Comparison of ENCODE assay signal across 8 cellular contexts in the genomic region with DNA sequence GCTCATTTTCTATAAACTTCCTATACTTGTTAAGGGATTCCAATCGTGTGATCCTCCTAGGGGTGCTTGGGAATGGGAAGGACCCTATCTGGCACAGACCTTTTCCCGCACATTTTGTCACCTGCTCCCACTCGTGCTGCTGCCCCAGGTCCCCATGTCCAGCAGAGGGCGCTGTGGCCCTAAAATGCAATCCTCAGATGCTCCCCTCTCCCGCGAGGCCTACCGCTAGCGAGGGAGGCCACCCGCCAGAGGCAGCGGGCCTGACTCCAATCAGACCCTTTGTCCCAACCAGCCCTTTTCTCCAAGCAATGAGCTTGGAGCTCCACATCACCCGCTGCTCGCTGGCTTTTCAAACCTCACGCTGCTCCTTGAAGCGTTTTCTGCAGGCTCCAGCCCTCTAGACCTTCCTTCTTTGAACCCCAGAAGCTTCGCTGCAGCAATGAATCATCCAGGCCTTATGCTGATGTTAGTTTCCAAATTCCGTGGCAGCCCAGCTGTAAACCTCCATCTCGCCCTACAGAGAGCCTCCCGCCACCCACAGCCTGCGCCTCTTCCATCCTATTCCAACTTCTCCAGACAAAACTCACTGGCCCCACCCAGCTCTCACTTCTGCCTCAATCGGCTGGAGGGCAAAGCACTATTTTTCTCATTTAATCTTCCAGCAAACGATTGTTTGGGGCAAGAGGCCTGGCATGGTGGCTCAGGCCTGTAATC. TPM values are rescaled to one million over a fixed set of nuclear protein-coding genes. Genes with fewer than 3 reads are reported as not detected.
DNase-seq lines count a peak whose midpoint lies in the region; ATAC-seq and TF ChIP-seq lines count a peak whose summit lies in the region.

No MANE protein-coding gene starts in this region.

- in situ Hi-C loops in Panc1 (cut with HindIII; ENCODE audit: low pct_unique_long_range_greater_than_20kb, low sequenced_read_pairs): no loop called here

- H3K4me2 ChIP-seq in DND-41 (ENCODE audit: insufficient read depth, low read length): no peak overlapping the region

- H3K4me3 ChIP-seq in DND-41 (ENCODE audit: low read depth in 1 of 2, low read length in 2 of 2) (no peak overlapping the region), Panc1 (ENCODE audit: low read depth in 2 of 2, low read length in 2 of 2) (peak overlapping the region in 1 of 2 experiments; percentile 27; a peak in 2 of 4 replicates)

- no peaks in the 10 kb centered on the region for H3K36me3 ChIP-seq in DND-41 (ENCODE audit: insufficient read depth, low read length)
- no peaks in the 10 kb centered on the region for H3K36me3 ChIP-seq in Panc1 (ENCODE audit: control insufficient read depth, insufficient read depth, low read length)

- H3K9me3 Mint-ChIP-seq in activated T-cell treated with anti-CD3 and anti-CD28 coated beads, Interleukin-2, amount 50 U/mL, for 4 hours: no peaks in the 10 kb centered on the region
- H3K9me3 Mint-ChIP-seq in natural killer cell: no peaks in the 10 kb centered on the region
- H3K9me3 Mint-ChIP-seq in stimulated activated memory B cell treated with anti-CD40 and anti-IgM and Interleukin-4, amounts not matched to agents 10 μg/mL and 1 μg/mL and 100 μg/mL, for 72 hours: no peaks in the 10 kb centered on the region

- no peak overlapping the region for H3K27ac ChIP-seq in DND-41 (ENCODE audit: low read length)
- H3K27ac ChIP-seq in Panc1 (ENCODE audit: low read length): peak overlapping the region; percentile 86

- no peak overlapping the region for H3K9ac ChIP-seq in DND-41 (ENCODE audit: low read depth, low read length)

- DNase-seq in DND-41: peak; percentile 81
- peak; percentile 83 for DNase-seq in LHCN-M2 (ENCODE audit: low read depth)
- DNase-seq in Panc1 (ENCODE audit: low read depth, low spot score): no peak
- peak; percentile 84 for DNase-seq in activated T-cell treated with anti-CD3 and anti-CD28 coated beads, Interleukin-2, amount 50 U/mL, for 4 hours
- DNase-seq in fibroblast of gingiva (ENCODE audit: low read depth): peak; percentile 78
- DNase-seq in natural killer cell: peak; percentile 82

- no peak overlapping the region for H3K4me3 Mint-ChIP-seq in activated T-cell treated with anti-CD3 and anti-CD28 coated beads, Interleukin-2, amount 50 U/mL, for 4 hours
- H3K4me3 Mint-ChIP-seq in natural killer cell: no peak overlapping the region
- peak overlapping the region; percentile 14 for H3K4me3 Mint-ChIP-seq in stimulated activated memory B cell treated with anti-CD40 and anti-IgM and Interleukin-4, amounts not matched to agents 10 μg/mL and 1 μg/mL and 100 μg/mL, for 72 hours

- peak; percentile 90 for TF ChIP-seq CTCF in DND-41 (IDR thresholded peaks at IDR 0.05; ENCODE audit: borderline replicate concordance, extremely low read depth, low read length, poor library complexity, severe bottlenecking)
- peak; percentile 88 for TF ChIP-seq CTCF in Panc1 (IDR thresholded peaks at IDR 0.05)
- TF ChIP-seq CTCF in natural killer cell (IDR thresholded peaks at IDR 0.05): peak; percentile 94

- H3K9me3 ChIP-seq in DND-41 (ENCODE audit: insufficient read depth, low read length, severe bottlenecking) (no peaks in the 10 kb centered on the region), Panc1 (ENCODE audit: control insufficient read depth, insufficient read depth, low read depth, low read length) (no peaks in the 10 kb centered on the region)

- intact Hi-C loops in Panc1 (cut with micrococcal nuclease; ENCODE audit: unreplicated experiment): loop anchor here (2.0 kb wide), 1 partner anchor 101 kb away; no protein-coding TSS in a partner anchor
- intact Hi-C loops in natural killer cell (cut with micrococcal nuclease): loop anchor here (1.0 to 2.0 kb wide), 3 partner anchors 103 to 332 kb away; no protein-coding TSS in a partner anchor

- no peak overlapping the region for H3K27ac Mint-ChIP-seq in natural killer cell
- H3K27ac Mint-ChIP-seq in stimulated activated memory B cell treated with anti-CD40 and anti-IgM and Interleukin-4, amounts not matched to agents 10 μg/mL and 1 μg/mL and 100 μg/mL, for 72 hours: no peak overlapping the region

- H3K27me3 Mint-ChIP-seq in activated T-cell treated with anti-CD3 and anti-CD28 coated beads, Interleukin-2, amount 50 U/mL, for 4 hours (ENCODE audit: low read depth): no peaks in the 10 kb centered on the region
- H3K27me3 Mint-ChIP-seq in natural killer cell (ENCODE audit: low read depth in 2 of 2): peaks cover 6% of the 10 kb centered on the region in 2 donors
- H3K27me3 Mint-ChIP-seq in stimulated activated memory B cell treated with anti-CD40 and anti-IgM and Interleukin-4, amounts not matched to agents 10 μg/mL and 1 μg/mL and 100 μg/mL, for 72 hours: peaks cover 5% of the 10 kb centered on the region

- no peaks in the 10 kb centered on the region for H4K20me1 ChIP-seq in DND-41 (ENCODE audit: insufficient read depth, low read length)

- no peaks in the 10 kb centered on the region for H3K36me3 Mint-ChIP-seq in activated T-cell treated with anti-CD3 and anti-CD28 coated beads, Interleukin-2, amount 50 U/mL, for 4 hours (ENCODE audit: insufficient read depth)
- H3K36me3 Mint-ChIP-seq in natural killer cell: no peaks in the 10 kb centered on the region
- H3K36me3 Mint-ChIP-seq in stimulated activated memory B cell treated with anti-CD40 and anti-IgM and Interleukin-4, amounts not matched to agents 10 μg/mL and 1 μg/mL and 100 μg/mL, for 72 hours: no peaks in the 10 kb centered on the region

- POLR2A ChIA-PET in Panc1 (lab: Charles Lee): interaction anchor here (0.7 kb wide), 1 partner anchor 40 kb away, joined by 3 read pairs; no protein-coding TSS in a partner anchor

- H3K79me2 ChIP-seq in DND-41 (ENCODE audit: insufficient read depth, low read length): no peaks in the 10 kb centered on the region

- ATAC-seq in DND-41 (ENCODE audit: insufficient read depth, low read depth) (peak; percentile 97), Panc1 (peak; percentile 96), natural killer cell (peak; percentile 83 to 97 (median 95)), HG02884 (IDR thresholded peaks at IDR 0.05; ENCODE audit: unreplicated experiment) (no peak)
- ATAC-seq in activated T-cell treated with anti-CD3 and anti-CD28 coated beads, Interleukin-2, amount 50 U/mL, for 4 hours: peak; percentile 96 to 97
- peak; percentile 91 for ATAC-seq in stimulated activated memory B cell treated with anti-CD40 and anti-IgM and Interleukin-4, amounts not matched to agents 10 μg/mL and 1 μg/mL and 100 μg/mL, for 72 hours

- H2AFZ ChIP-seq in DND-41 (ENCODE audit: low read depth, low read length): peak overlapping the region; percentile 50

- BruUV-seq in Panc1 (replicated peaks; lab: Mats Ljungman, UMichigan): no TSS peak

- H3K27me3 ChIP-seq in DND-41 (ENCODE audit: insufficient read depth, low read length, poor library complexity) (no peaks in the 10 kb centered on the region), Panc1 (ENCODE audit: control insufficient read depth, insufficient read depth, low read length) (no peaks in the 10 kb centered on the region)

- H3K4me1 ChIP-seq in DND-41 (ENCODE audit: insufficient read depth, low read length) (no peaks in the 10 kb centered on the region), Panc1 (ENCODE audit: control insufficient read depth, insufficient read depth, low read length) (peaks cover 15% of the 10 kb centered on the region)

- H3K4me1 Mint-ChIP-seq in activated T-cell treated with anti-CD3 and anti-CD28 coated beads, Interleukin-2, amount 50 U/mL, for 4 hours (ENCODE audit: low read depth): peaks cover 8% of the 10 kb centered on the region
- peaks cover 8 to 10% of the 10 kb centered on the region in 2 donors for H3K4me1 Mint-ChIP-seq in natural killer cell
- H3K4me1 Mint-ChIP-seq in stimulated activated memory B cell treated with anti-CD40 and anti-IgM and Interleukin-4, amounts not matched to agents 10 μg/mL and 1 μg/mL and 100 μg/mL, for 72 hours: peaks cover 19% of the 10 kb centered on the region

- CTCF ChIA-PET in Panc1 (lab: Charles Lee): interaction anchor here (0.6 to 2.3 kb wide), 10 partner anchors 22 to 216 kb away, joined by 3 to 14 read pairs (median 3); no protein-coding TSS in a partner anchor

RNA-seq across cellular contexts. Expression of gene FZD2, which starts 23.6 kb away (rescaled TPM):
- total RNA-seq in LHCN-M2 (2014; rRNA removed) (12.5 and 21.2 TPM in 2 replicates), Panc1 (2021; ENCODE audit: unreplicated experiment) (35.4 TPM), natural killer cell (under 1 TPM; 0.27 to 0.55 (median 0.33) TPM)
- polyA plus RNA-seq in LHCN-M2 (2012): 55.8 TPM
- polyA plus RNA-seq in Panc1 (2012; ENCODE audit: insufficient read length): 54.3 TPM
- under 1 TPM in 1 of 3 donors, not detected in 2; 0.08 TPM for total RNA-seq in activated T-cell treated with anti-CD3 and anti-CD28 coated beads, Interleukin-2, amount 50 U/mL, for 4 hours

RNA-seq across cellular contexts. Expression of gene GPATCH8, which starts 30.5 kb away (rescaled TPM):
- total RNA-seq in LHCN-M2 (2014; rRNA removed): 15.8 and 21.6 TPM in 2 replicates
- 9.1 TPM for polyA plus RNA-seq in LHCN-M2 (2012)
- 30.8 TPM for total RNA-seq in Panc1 (2021; ENCODE audit: unreplicated experiment)
- 14.4 TPM for polyA plus RNA-seq in Panc1 (2012; ENCODE audit: insufficient read length)
- 10 to 100 TPM; 38.2 to 43.3 (median 41.9) TPM for total RNA-seq in activated T-cell treated with anti-CD3 and anti-CD28 coated beads, Interleukin-2, amount 50 U/mL, for 4 hours
- total RNA-seq in natural killer cell: 100 to 1,000 TPM; 104 to 111 (median 109) TPM
